In the genomic region with DNA sequence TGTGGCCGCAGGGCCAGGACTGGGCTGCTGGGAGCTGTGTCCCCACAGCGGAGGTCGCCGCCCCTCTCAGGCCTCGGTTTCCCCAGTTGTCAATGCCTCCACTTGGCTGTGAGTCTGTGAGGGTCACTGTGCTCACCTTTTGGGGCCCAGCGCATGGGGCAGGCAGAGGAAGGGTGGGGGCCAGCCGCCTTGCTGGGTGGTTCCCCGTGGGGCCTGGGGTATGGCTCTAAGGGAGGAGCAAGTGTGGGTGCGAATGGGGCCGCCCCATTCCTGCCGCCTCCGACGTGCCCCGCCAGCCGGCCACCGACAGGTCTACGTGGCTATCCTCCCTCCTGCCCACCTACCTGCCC, we compare ENCODE assay signal across 9 cellular contexts. TPM values are rescaled to one million over a fixed set of nuclear protein-coding genes. Genes with fewer than 3 reads are reported as not detected.
DNase-seq lines count a peak whose midpoint lies in the region; ATAC-seq and TF ChIP-seq lines count a peak whose summit lies in the region.
"Had no signal": no experiment of that assay in that cellular context is flagged by ENCODE, and none has a peak within 500 bp of the region (broad histone marks: within the 10 kb centered on the region; RNA-seq: fewer than 3 reads in every experiment).

No MANE protein-coding gene starts in this region.

- peaks cover 7% of the 10 kb centered on the region for H3K27me3 Mint-ChIP-seq in T-helper 2 cell treated with Interferon-gamma antibody and Interleukin-4, amounts not matched to agents 5 μg/mL and 100 μg/mL, for 36 hours (ENCODE audit: low read depth)
- H3K27me3 Mint-ChIP-seq in activated T-helper 2 cell treated with anti-CD3 and anti-CD28 coated beads, Interferon-gamma antibody, Interleukin-2, Interleukin-4, amounts not matched to agents 10 μg/mL and 5 μg/mL and 100 μg/mL, durations not matched to agents 14 hours and 24 hours and 36 hours (ENCODE audit: low read depth): no peaks in the 10 kb centered on the region

- DNase-seq in T-helper 2 cell treated with Interferon-gamma antibody and Interleukin-4, amounts not matched to agents 5 μg/mL and 100 μg/mL, for 36 hours (ENCODE audit: low spot score): no peak
- DNase-seq in T-helper 2 cell (no peak), left lung (no peak), stomach (no peak), putamen (ENCODE audit: low spot score) (no peak)
- DNase-seq in activated T-helper 2 cell treated with anti-CD3 and anti-CD28 coated beads, Interferon-gamma antibody, Interleukin-2, Interleukin-4, amounts not matched to agents 10 μg/mL and 5 μg/mL and 100 μg/mL, durations not matched to agents 14 hours and 24 hours and 36 hours (ENCODE audit: low spot score): no peak

- no peak for ATAC-seq in left lung
- ATAC-seq in GM19324 (IDR thresholded peaks at IDR 0.05; ENCODE audit: low FRiP score, unreplicated experiment): no peak
- ATAC-seq in HG03139 (IDR thresholded peaks at IDR 0.05; ENCODE audit: unreplicated experiment): no peak

- no peak overlapping the region for H3K27ac ChIP-seq in left lung
- H3K27ac ChIP-seq in stomach: peak overlapping the region in 2 of 5 donors; percentile 22 to 68

- H3K4me3 Mint-ChIP-seq in T-helper 2 cell treated with Interferon-gamma antibody and Interleukin-4, amounts not matched to agents 5 μg/mL and 100 μg/mL, for 36 hours: peak overlapping the region; percentile 82
- peak overlapping the region; percentile 74 for H3K4me3 Mint-ChIP-seq in activated T-helper 2 cell treated with anti-CD3 and anti-CD28 coated beads, Interferon-gamma antibody, Interleukin-2, Interleukin-4, amounts not matched to agents 10 μg/mL and 5 μg/mL and 100 μg/mL, durations not matched to agents 14 hours and 24 hours and 36 hours (ENCODE audit: low read depth)

- H3K27me3 ChIP-seq in left lung (peaks cover 0 to 21% of the 10 kb centered on the region in 2 donors), stomach (peaks cover 0 to 10% (median 0%) of the 10 kb centered on the region in 3 donors)

- H3K9me3 ChIP-seq in left lung: no peaks in the 10 kb centered on the region
- no peaks in the 10 kb centered on the region for H3K9me3 ChIP-seq in stomach

- TF ChIP-seq POLR2A in stomach (IDR thresholded peaks at IDR 0.05): no peak

- H3K27ac Mint-ChIP-seq in T-helper 2 cell treated with Interferon-gamma antibody and Interleukin-4, amounts not matched to agents 5 μg/mL and 100 μg/mL, for 36 hours: no peak overlapping the region
- no peak overlapping the region for H3K27ac Mint-ChIP-seq in activated T-helper 2 cell treated with anti-CD3 and anti-CD28 coated beads, Interferon-gamma antibody, Interleukin-2, Interleukin-4, amounts not matched to agents 10 μg/mL and 5 μg/mL and 100 μg/mL, durations not matched to agents 14 hours and 24 hours and 36 hours

- H3K4me3 ChIP-seq in left lung (peak overlapping the region; percentile 18 to 34), stomach (peak overlapping the region; percentile 45 to 55 (median 48))

- H3K36me3 ChIP-seq in left lung (peaks cover 0 to 6% of the 10 kb centered on the region in 2 donors), stomach (peaks cover 0 to 3% (median 0%) of the 10 kb centered on the region in 4 donors)

- TF ChIP-seq EP300 in stomach (IDR thresholded peaks at IDR 0.05): no peak

- intact Hi-C loops in activated T-helper 2 cell treated with anti-CD3 and anti-CD28 coated beads, Interferon-gamma antibody, Interleukin-2, Interleukin-4, amounts not matched to agents 10 μg/mL and 5 μg/mL and 100 μg/mL, durations not matched to agents 14 hours and 24 hours and 36 hours (cut with micrococcal nuclease): loop anchor here (10.0 kb wide), 1 partner anchor 104 kb away; a partner anchor contains a TSS
- intact Hi-C loops in left lung (cut with DNase I): no loop called here
- intact Hi-C loops in stomach (cut with DNase I; ENCODE audit: low total_unique reads): loop anchor here (10.0 kb wide), 1 partner anchor 64 kb away; a partner anchor contains a TSS

- WGBS in stomach, 5 donors: 35 to 69% (median 62%) methylated on average over 8 to 17 of the region's 17 CpGs

- no peaks in the 10 kb centered on the region for H3K36me3 Mint-ChIP-seq in T-helper 2 cell treated with Interferon-gamma antibody and Interleukin-4, amounts not matched to agents 5 μg/mL and 100 μg/mL, for 36 hours (ENCODE audit: low read depth)
- H3K36me3 Mint-ChIP-seq in activated T-helper 2 cell treated with anti-CD3 and anti-CD28 coated beads, Interferon-gamma antibody, Interleukin-2, Interleukin-4, amounts not matched to agents 10 μg/mL and 5 μg/mL and 100 μg/mL, durations not matched to agents 14 hours and 24 hours and 36 hours (ENCODE audit: low read depth): no peaks in the 10 kb centered on the region

- no peak for TF ChIP-seq CTCF in left lung (IDR thresholded peaks at IDR 0.05)
- no peak for TF ChIP-seq CTCF in stomach (IDR thresholded peaks at IDR 0.05)

- no peaks in the 10 kb centered on the region for H3K9me3 Mint-ChIP-seq in T-helper 2 cell treated with Interferon-gamma antibody and Interleukin-4, amounts not matched to agents 5 μg/mL and 100 μg/mL, for 36 hours
- H3K9me3 Mint-ChIP-seq in activated T-helper 2 cell treated with anti-CD3 and anti-CD28 coated beads, Interferon-gamma antibody, Interleukin-2, Interleukin-4, amounts not matched to agents 10 μg/mL and 5 μg/mL and 100 μg/mL, durations not matched to agents 14 hours and 24 hours and 36 hours: no peaks in the 10 kb centered on the region

- H3K4me1 ChIP-seq in left lung: peaks cover 14 to 24% of the 10 kb centered on the region in 2 donors
- peaks cover 20 to 32% (median 28%) of the 10 kb centered on the region in 4 donors for H3K4me1 ChIP-seq in stomach

- peaks cover 8% of the 10 kb centered on the region for H3K4me1 Mint-ChIP-seq in T-helper 2 cell treated with Interferon-gamma antibody and Interleukin-4, amounts not matched to agents 5 μg/mL and 100 μg/mL, for 36 hours (ENCODE audit: low read depth)
- peaks cover 6% of the 10 kb centered on the region for H3K4me1 Mint-ChIP-seq in activated T-helper 2 cell treated with anti-CD3 and anti-CD28 coated beads, Interferon-gamma antibody, Interleukin-2, Interleukin-4, amounts not matched to agents 10 μg/mL and 5 μg/mL and 100 μg/mL, durations not matched to agents 14 hours and 24 hours and 36 hours (ENCODE audit: low read depth)

RNA-seq across cellular contexts. Expression of a gene that starts 0.8 kb away (rescaled TPM):
- total RNA-seq in activated T-helper 2 cell treated with anti-CD3 and anti-CD28 coated beads, Interferon-gamma antibody, Interleukin-2, Interleukin-4, amounts not matched to agents 10 μg/mL and 5 μg/mL and 100 μg/mL, durations not matched to agents 14 hours and 24 hours and 36 hours: not detected in 2 replicates
- under 1 TPM; 0.21 to 0.29 TPM for total RNA-seq in left lung
- under 1 TPM in 1 of 5 donors, not detected in 4; 0.45 TPM for total RNA-seq in stomach
- polyA plus RNA-seq in stomach: under 1 TPM; 0.37 to 0.76 (median 0.48) TPM
- total RNA-seq: activated CD8-positive, alpha-beta memory T cell treated with anti-CD3 and anti-CD28 coated beads for 36 hours had no signal

RNA-seq across cellular contexts. Expression of a gene that starts 5.5 kb away (rescaled TPM):
- 90.1 and 94.7 TPM in 2 replicates for total RNA-seq in activated T-helper 2 cell treated with anti-CD3 and anti-CD28 coated beads, Interferon-gamma antibody, Interleukin-2, Interleukin-4, amounts not matched to agents 10 μg/mL and 5 μg/mL and 100 μg/mL, durations not matched to agents 14 hours and 24 hours and 36 hours
- total RNA-seq in left lung (10 to 100 TPM; 28.5 to 36.9 TPM), stomach (100 to 1,000 TPM in 1 of 5 donors, 10 to 100 TPM in 4; 18.5 to 196 (median 57.8) TPM)
- polyA plus RNA-seq in stomach: 100 to 1,000 TPM in 1 of 3 donors, 10 to 100 TPM in 2; 73.5 to 103 (median 89.4) TPM

RNA-seq across cellular contexts. Expression of a gene that starts 24.1 kb away (rescaled TPM):
- 83.2 and 89.4 TPM in 2 replicates for total RNA-seq in activated T-helper 2 cell treated with anti-CD3 and anti-CD28 coated beads, Interferon-gamma antibody, Interleukin-2, Interleukin-4, amounts not matched to agents 10 μg/mL and 5 μg/mL and 100 μg/mL, durations not matched to agents 14 hours and 24 hours and 36 hours
- total RNA-seq in left lung (10 to 100 TPM; 24.3 to 34.0 TPM), stomach (100 to 1,000 TPM in 1 of 5 donors, 10 to 100 TPM in 4; 21.1 to 240 (median 65.9) TPM)
- polyA plus RNA-seq in stomach: 10 to 100 TPM; 29.9 to 35.1 (median 35.0) TPM

RNA-seq across cellular contexts. Expression of a gene that starts 37.3 kb away (rescaled TPM):
- total RNA-seq in activated T-helper 2 cell treated with anti-CD3 and anti-CD28 coated beads, Interferon-gamma antibody, Interleukin-2, Interleukin-4, amounts not matched to agents 10 μg/mL and 5 μg/mL and 100 μg/mL, durations not matched to agents 14 hours and 24 hours and 36 hours: 6.9 and 8.0 TPM in 2 replicates
- 100 to 1,000 TPM in 1 of 2 donors, 10 to 100 TPM in 1; 94.8 to 145 TPM for total RNA-seq in left lung
- total RNA-seq in stomach: 100 to 1,000 TPM in 1 of 5 donors, 10 to 100 TPM in 4; 12.3 to 136 (median 62.9) TPM
- 10 to 100 TPM; 12.5 to 32.8 (median 20.7) TPM for polyA plus RNA-seq in stomach

RNA-seq across cellular contexts. Expression of a gene that starts 49.2 kb away (rescaled TPM):
- total RNA-seq in activated T-helper 2 cell treated with anti-CD3 and anti-CD28 coated beads, Interferon-gamma antibody, Interleukin-2, Interleukin-4, amounts not matched to agents 10 μg/mL and 5 μg/mL and 100 μg/mL, durations not matched to agents 14 hours and 24 hours and 36 hours: 0.52 and 0.64 TPM in 2 replicates
- total RNA-seq in left lung (under 1 TPM; 0.38 to 0.50 TPM), stomach (under 1 TPM in 1 of 5 donors, not detected in 4; 0.18 TPM)
- under 1 TPM in 2 of 3 donors, not detected in 1; 0.10 to 0.15 TPM for polyA plus RNA-seq in stomach

Comparison
In these comparisons a context has a peak if more than half of its experiments do, and no peak if none do; other contexts are left out.
1. intact Hi-C loops: an anchor here in activated T-helper 2 cell treated with anti-CD3 and anti-CD28 coated beads, Interferon-gamma antibody, Interleukin-2, Interleukin-4, amounts not matched to agents 10 μg/mL and 5 μg/mL and 100 μg/mL, durations not matched to agents 14 hours and 24 hours and 36 hours (10.0 kb wide) and stomach (10.0 kb wide); none called in left lung.